19 cellular contexts compared by ENCODE assay signal in genomic region chrX:150902434-150903109, GRCh38. TPM values are rescaled to one million over a fixed set of nuclear protein-coding genes. Genes with fewer than 3 reads are reported as not detected.
A peak's percentile ranks its signal among the peaks of the same experiment; 100 is the strongest.
DNase-seq lines count a peak whose midpoint lies in the region; ATAC-seq and TF ChIP-seq lines count a peak whose summit lies in the region.
"Had no signal": no experiment of that assay in that cellular context is flagged by ENCODE, and none has a peak within 500 bp of the region (broad histone marks: within the 10 kb centered on the region; RNA-seq: fewer than 3 reads in every experiment).

No MANE protein-coding gene starts in this region.

- in situ Hi-C loops in IMR-90 (cut with MboI; ENCODE audit: low sequenced_read_pairs): no loop called here

- intact Hi-C loops in IMR-90 (cut with micrococcal nuclease) (no loop called here), tibial artery (cut with DNase I; ENCODE audit: low total_unique reads) (no loop called here)

- H3K9me3 ChIP-seq in ES-I3 (ENCODE audit: control insufficient read depth, insufficient read depth, low read length) (no peaks in the 10 kb centered on the region), IMR-90 (ENCODE audit: control insufficient read depth, insufficient read depth, low read length) (no peaks in the 10 kb centered on the region), mesenchymal stem cell (ENCODE audit: control insufficient read depth, low read length) (no peaks in the 10 kb centered on the region), tibial artery (no peaks in the 10 kb centered on the region)
- H3K9me3 ChIP-seq: Caco-2, esophagus muscularis mucosa, pancreas, tibial nerve had no signal

- H3K14ac ChIP-seq in IMR-90 (replicated peaks; ENCODE audit: low read depth, low read length) (no peak overlapping the region), mesenchymal stem cell (ENCODE audit: low read length in 2 of 2) (no peak overlapping the region)

- dilution Hi-C loops in IMR-90 (cut with HindIII; ENCODE audit: low sequenced_read_pairs, unreplicated experiment): no loop called here

- no peak overlapping the region for H2BK20ac ChIP-seq in IMR-90 (ENCODE audit: low read depth, low read length)

- no peak overlapping the region for H2BK12ac ChIP-seq in mesenchymal stem cell (ENCODE audit: low read length in 2 of 2)

- no peaks in the 10 kb centered on the region for H3K36me3 ChIP-seq in ES-I3 (ENCODE audit: insufficient read depth, low read length)
- H3K36me3 ChIP-seq in IMR-90 (ENCODE audit: control insufficient read depth, insufficient read depth, low read length): no peaks in the 10 kb centered on the region
- H3K36me3 ChIP-seq in mesenchymal stem cell (ENCODE audit: control insufficient read depth in 1 of 2, insufficient read depth in 2 of 2, low read depth in 1 of 2, low read length in 2 of 2): no peaks in the 10 kb centered on the region
- H3K36me3 ChIP-seq in tibial artery: no peaks in the 10 kb centered on the region
- H3K36me3 ChIP-seq: esophagus muscularis mucosa, pancreas, tibial nerve had no signal

- no peak overlapping the region for H2BK15ac ChIP-seq in IMR-90 (ENCODE audit: low read depth, low read length)
- H2BK15ac ChIP-seq in mesenchymal stem cell (ENCODE audit: low read depth, poor library complexity, severe bottlenecking): no peak overlapping the region

- H3K56ac ChIP-seq in IMR-90 (ENCODE audit: extremely low read depth, insufficient read depth, low read length): no peak overlapping the region

- WGBS in IMR-90 (ENCODE audit: extremely low coverage in 2 of 2, insufficient read length in 1 of 2), 2 experiments: no CpG with 5 or more reads among the region's 7 CpGs
- WGBS in mesenchymal stem cell: 21% methylated on average over 5 of the region's 7 CpGs

- H3K4me3 ChIP-seq in IMR-90 (ENCODE audit: insufficient read depth, low read depth, low read length) (no peak overlapping the region), mesenchymal stem cell (ENCODE audit: insufficient read depth in 1 of 2, low read depth in 1 of 2, low read length in 2 of 2) (no peak overlapping the region), tibial artery (no peak overlapping the region)
- H3K4me3 ChIP-seq: esophagus muscularis mucosa, pancreas, tibial nerve had no signal

- H3K23ac ChIP-seq in IMR-90 (ENCODE audit: low read depth, low read length) (no peak overlapping the region), mesenchymal stem cell (ENCODE audit: low read length in 2 of 2) (no peak overlapping the region)

- no peak overlapping the region for H2BK5ac ChIP-seq in IMR-90 (ENCODE audit: low read depth, low read length, poor library complexity, severe bottlenecking)
- no peak overlapping the region for H2BK5ac ChIP-seq in mesenchymal stem cell (ENCODE audit: low read depth, low read length, poor library complexity, severe bottlenecking)

- H3K4me1 ChIP-seq in ES-I3 (ENCODE audit: insufficient read depth, low read length): peaks cover 42% of the 10 kb centered on the region
- no peaks in the 10 kb centered on the region for H3K4me1 ChIP-seq in IMR-90 (ENCODE audit: control insufficient read depth, insufficient read depth, low read length)
- H3K4me1 ChIP-seq in mesenchymal stem cell (ENCODE audit: control insufficient read depth, insufficient read depth, low read depth, low read length): peaks cover 2% of the 10 kb centered on the region
- peaks cover 0 to 2% (median under 1%) of the 10 kb centered on the region in 4 donors for H3K4me1 ChIP-seq in tibial artery
- H3K4me1 ChIP-seq: Caco-2, pancreas had no signal

- no peak for DNase-seq in IMR-90
- DNase-seq in ecto neural progenitor cell (ENCODE audit: low spot score): peak; percentile 52
- DNase-seq in mesenchymal stem cell: no peak
- DNase-seq in tibial artery: no peak
- DNase-seq in SHP77 treated with DMSO at 0.1 percent for 48 hours (lab: John Stamatoyannopoulos, UW): no peak
- no peak for DNase-seq in activated T-cell treated with anti-CD3 and anti-CD28 coated beads, Interleukin-2, amount 50 U/mL, for 1 hour
- DNase-seq: activated T-cell treated with anti-CD3 and anti-CD28 coated beads, Interleukin-2, amount 50 U/mL, for 48 hours; Caco-2; NCI-H2029 treated with DMSO at 0.1 percent for 48 hours; pancreas; stimulated activated naive CD4-positive, alpha-beta T cell treated with Interleukin-2 at 50 U/mL for 16 hours; T1000 had no signal

- no peak for TF ChIP-seq RAD21 in IMR-90 (IDR thresholded peaks at IDR 0.05; ENCODE audit: low read length)

- BruUV-seq in IMR-90 (replicated peaks; lab: Mats Ljungman, UMichigan): no TSS peak

- POLR2A ChIA-PET in IMR-90 (lab: Charles Lee; ENCODE audit: unreplicated experiment): no interaction called here

- H3K4me2 ChIP-seq in IMR-90 (ENCODE audit: low read depth, low read length) (no peak overlapping the region), mesenchymal stem cell (ENCODE audit: low read length, poor library complexity, severe bottlenecking) (no peak overlapping the region)

- H3K18ac ChIP-seq in IMR-90 (ENCODE audit: low read depth, low read length): no peak overlapping the region
- no peak overlapping the region for H3K18ac ChIP-seq in mesenchymal stem cell (ENCODE audit: low read depth in 1 of 2, low read length in 2 of 2)

- no peak overlapping the region for H2BK120ac ChIP-seq in IMR-90 (ENCODE audit: low read depth, low read length)
- no peak overlapping the region for H2BK120ac ChIP-seq in mesenchymal stem cell (ENCODE audit: low read depth, low read length)

- no peak for TF ChIP-seq POLR2A in IMR-90 (IDR thresholded peaks at IDR 0.05; ENCODE audit: low read depth, low read length)

- no peak overlapping the region for H3K4ac ChIP-seq in IMR-90 (ENCODE audit: low read depth, low read length)
- no peak overlapping the region for H3K4ac ChIP-seq in mesenchymal stem cell (ENCODE audit: low read depth in 1 of 2, low read length in 2 of 2)

- TF ChIP-seq CTCF in IMR-90 (conservative IDR thresholded peaks at IDR 0.05; ENCODE audit: low read depth, low read length): no peak
- TF ChIP-seq CTCF in tibial artery (IDR thresholded peaks at IDR 0.05): no peak

- H2AK5ac ChIP-seq in IMR-90 (ENCODE audit: low read depth, low read length) (no peak overlapping the region), mesenchymal stem cell (ENCODE audit: low read length, severe bottlenecking) (no peak overlapping the region)

- H4K8ac ChIP-seq in IMR-90 (ENCODE audit: low read depth in 2 of 2, low read length in 2 of 2) (no peak overlapping the region), mesenchymal stem cell (ENCODE audit: low read length) (no peak overlapping the region)

- H4K91ac ChIP-seq in IMR-90 (ENCODE audit: insufficient read depth, low read depth, low read length) (no peak overlapping the region), mesenchymal stem cell (ENCODE audit: low read length) (no peak overlapping the region)

- H3K79me1 ChIP-seq in IMR-90 (ENCODE audit: low read depth in 1 of 2, low read length in 2 of 2) (peaks cover 0 to 5% of the 10 kb centered on the region in 2 experiments; a peak in 1 of 4 replicates), mesenchymal stem cell (replicated peaks; ENCODE audit: low read length, poor library complexity, severe bottlenecking) (no peaks in the 10 kb centered on the region)

- no peak overlapping the region for H2AK9ac ChIP-seq in IMR-90 (replicated peaks; ENCODE audit: low read depth, low read length, poor library complexity)

- peak overlapping the region; percentile 49 for H3K9ac ChIP-seq in ES-I3 (ENCODE audit: low read depth, low read length)
- H3K9ac ChIP-seq in IMR-90 (ENCODE audit: low read depth, low read length): no peak overlapping the region
- H3K9ac ChIP-seq in mesenchymal stem cell (ENCODE audit: low read length): no peak overlapping the region

- H2AFZ ChIP-seq in IMR-90 (replicated peaks; ENCODE audit: low read length, poor library complexity): no peak overlapping the region
- peak overlapping the region; percentile 14 for H2AFZ ChIP-seq in mesenchymal stem cell (ENCODE audit: low read depth, low read length)

- ATAC-seq in IMR-90 (ENCODE audit: low read depth): no peak
- ATAC-seq: activated CD4-positive, CD25-positive, alpha-beta regulatory T cell treated with anti-CD3 and anti-CD28 coated beads, Interleukin-2, amount 50 U/mL, for 24 hours; activated naive CD4-positive, alpha-beta T cell treated with anti-CD3 and anti-CD28 coated beads, Interleukin-2, amount 50 U/mL, for 72 hours; pancreas; sciatic nerve; SK-N-SH treated with all-trans-retinoic acid at 6 μM for 48 hours had no signal

- no peaks in the 10 kb centered on the region for H4K20me1 ChIP-seq in IMR-90 (ENCODE audit: insufficient read depth, low read length)

- peaks cover 2% of the 10 kb centered on the region; the same call in 1 of the 2 replicates for H3K27me3 ChIP-seq in IMR-90 (ENCODE audit: control insufficient read depth, insufficient read depth, low read length)
- H3K27me3 ChIP-seq in mesenchymal stem cell (ENCODE audit: control insufficient read depth in 1 of 2, insufficient read depth in 1 of 2, low read length in 2 of 2): peaks cover 0 to 17% of the 10 kb centered on the region in 2 experiments
- H3K27me3 ChIP-seq in tibial artery: no peaks in the 10 kb centered on the region
- H3K27me3 ChIP-seq: esophagus muscularis mucosa, tibial nerve had no signal

- no peak overlapping the region for H3K27ac ChIP-seq in IMR-90 (ENCODE audit: insufficient read depth, low read length)
- H3K27ac ChIP-seq in mesenchymal stem cell (ENCODE audit: low read length, poor library complexity, severe bottlenecking): no peak overlapping the region
- H3K27ac ChIP-seq in tibial artery: no peak overlapping the region
- H3K27ac ChIP-seq: esophagus muscularis mucosa, pancreas had no signal

- H4K5ac ChIP-seq in IMR-90 (ENCODE audit: low read depth, low read length): no peak overlapping the region

- no peaks in the 10 kb centered on the region for H3K9me1 ChIP-seq in IMR-90 (ENCODE audit: insufficient read depth, low read length)

- CTCF ChIA-PET in IMR-90 (lab: Yijun Ruan, JAX): no interaction called here

TF ChIP-seq in IMR-90, 13 proteins besides CTCF, POLR2A, EP300 and RAD21 (continues in another document):
- TF ChIP-seq RFX5 (IDR thresholded peaks at IDR 0.05; ENCODE audit: low read depth, low read length): no peak
- TF ChIP-seq BHLHE40 (IDR thresholded peaks at IDR 0.05; ENCODE audit: low read depth, low read length): no peak
- TF ChIP-seq CEBPB (IDR thresholded peaks at IDR 0.05; ENCODE audit: low read depth, low read length): no peak

RNA-seq across cellular contexts. Expression of gene CD99L2, which starts 4.1 kb away (rescaled TPM):
- total RNA-seq in IMR-90 (2012; rRNA removed): 17.4 and 20.6 TPM in 2 replicates
- 41.4 and 43.0 TPM in 2 replicates for polyA plus RNA-seq in IMR-90 (2012; rRNA removed)
- polyA plus RNA-seq in IMR-90 (2012; cell fraction: cytosol; rRNA removed): 49.7 and 67.4 TPM in 2 replicates
- 29.8 and 32.3 TPM in 2 replicates for polyA plus RNA-seq in IMR-90 (2012; cell fraction: nucleus; rRNA removed; ENCODE audit: low replicate concordance)
- polyA plus RNA-seq in mesenchymal stem cell (2013, experiment 1 of 2): 40.5 TPM
- polyA plus RNA-seq in mesenchymal stem cell (2013, experiment 2 of 2): 41.4 TPM
